In genomic region chr11:298406-299065, GRCh38 we compare ENCODE assay signal across 1 cellular context.
TF ChIP-seq lines count a peak whose summit lies in the region.

No MANE protein-coding gene starts in this region.

TF ChIP-seq in H1, 55 proteins besides CTCF, POLR2A, EP300 and RAD21:
- TF ChIP-seq JUND (IDR thresholded peaks at IDR 0.05; ENCODE audit: low read length) (no peak), SP2 (IDR thresholded peaks at IDR 0.05; ENCODE audit: low read length) (no peak), RBBP5 (IDR thresholded peaks at IDR 0.05; ENCODE audit: borderline replicate concordance, low read depth, low read length) (no peak), CBX5 (IDR thresholded peaks at IDR 0.05; ENCODE audit: low read depth, low read length) (no peak), CEBPB (IDR thresholded peaks at IDR 0.05; ENCODE audit: low read depth, low read length) (no peak), RNF2 (IDR thresholded peaks at IDR 0.05; ENCODE audit: borderline replicate concordance, low read depth, low read length, missing control alignments, poor library complexity, severe bottlenecking) (no peak), YY1 (IDR thresholded peaks at IDR 0.05; ENCODE audit: low read depth, low read length) (no peak), JUN (IDR thresholded peaks at IDR 0.05; ENCODE audit: low read depth, low read length) (no peak), EZH2 (IDR thresholded peaks at IDR 0.05; ENCODE audit: low read depth, low read length, severe bottlenecking) (no peak), SRF (IDR thresholded peaks at IDR 0.05; ENCODE audit: low read depth, low read length) (no peak), SP4 (IDR thresholded peaks at IDR 0.05; ENCODE audit: low read length) (no peak), POLR2AphosphoS5 (IDR thresholded peaks at IDR 0.05; ENCODE audit: low read depth, low read length) (no peak)
